Comparison of ENCODE assay signal across 25 cellular contexts in genomic region chr13:80117515-80117914, GRCh38.
"Had no signal": no experiment of that assay in that cellular context is flagged by ENCODE, and none has a peak within 500 bp of the region (broad histone marks: within the 10 kb centered on the region; RNA-seq: fewer than 3 reads in every experiment).

No MANE protein-coding gene starts in this region.

- H3K27ac ChIP-seq: adrenal gland, SJCRH30, SK-N-MC had no signal

- H3K27me3 ChIP-seq: adrenal gland, MG63, SJCRH30 had no signal

- H3K4me1 ChIP-seq: adrenal gland, SJCRH30 had no signal

- H3K36me3 ChIP-seq: adrenal gland, MG63, SJCRH30 had no signal

- H3K9me3 ChIP-seq: adrenal gland, MG63, SJCRH30 had no signal

- H3K4me3 ChIP-seq: adrenal gland, MG63, SJCRH30, SK-N-MC had no signal

- ATAC-seq: activated CD8-positive, alpha-beta T cell treated with anti-CD3 and anti-CD28 coated beads for 36 hours; activated naive CD4-positive, alpha-beta T cell treated with anti-CD3 and anti-CD28 coated beads, Interleukin-2, amount 50 U/mL, for 72 hours; activated T-cell treated with anti-CD3 and anti-CD28 coated beads, Interleukin-2, amount 50 U/mL, for 72 hours; activated T-helper 17 cell treated with anti-CD3 and anti-CD28 coated beads, Interleukin-2, amount 50 U/mL, for 72 hours; Panc1 had no signal

- DNase-seq: activated CD4-positive, alpha-beta T cell treated with anti-CD3 and anti-CD28 coated beads, Interleukin-2, amount 10 ng/mL, durations not matched to agents 24 days and 14 days; activated CD4-positive, alpha-beta T cell treated with anti-CD3 and anti-CD28 coated beads, Interleukin-2, amount 50 U/mL, for 4 hours; activated CD8-positive, alpha-beta T cell treated with anti-CD3 and anti-CD28 coated beads for 36 hours; activated effector memory CD4-positive, alpha-beta T cell treated with anti-CD3 and anti-CD28 coated beads, Interleukin-2, amount 50 U/mL, for 16 hours; activated naive CD4-positive, alpha-beta T cell treated with anti-CD3 and anti-CD28 coated beads for 36 hours; activated T-cell treated with anti-CD3 and anti-CD28 coated beads, Interleukin-2, amount 50 U/mL, for 1 hour; activated T-cell treated with anti-CD3 and anti-CD28 coated beads, Interleukin-2, amount 50 U/mL, for 72 hours; adrenal gland; central memory CD4-positive, alpha-beta T cell; Karpas-422; MG63; NCI-H1048; NCI-H1105 treated with DMSO at 0.1 percent for 48 hours; NCI-H1436; NCI-H1694; NCI-H2029; NCI-H345; NCI-H524 treated with DMSO at 0.1 percent for 48 hours; SHP77; SJCRH30; T1000 had no signal
